17 cellular contexts compared by ENCODE assay signal in genomic region chr22:23020659-23021293, GRCh38.
"Had no signal": no experiment of that assay in that cellular context is flagged by ENCODE, and none has a peak within 500 bp of the region (broad histone marks: within the 10 kb centered on the region; RNA-seq: fewer than 3 reads in every experiment).

No MANE protein-coding gene starts in this region.

- H3K9me3 ChIP-seq: neutrophil, sigmoid colon, thyroid gland, upper lobe of left lung, uterus had no signal

- H3K4me3 ChIP-seq: dorsolateral prefrontal cortex, heart right ventricle, sigmoid colon, skin epidermis, thyroid gland, upper lobe of left lung, uterus had no signal

- H3K36me3 ChIP-seq: heart right ventricle, neutrophil, sigmoid colon, thyroid gland, upper lobe of left lung, uterus had no signal

- H3K27ac Mint-ChIP-seq: naive thymus-derived CD8-positive, alpha-beta T cell had no signal

- H3K27ac ChIP-seq: dorsolateral prefrontal cortex, heart right ventricle, neutrophil, sigmoid colon, skin epidermis, thyroid gland, upper lobe of left lung, uterus had no signal

- H3K27me3 ChIP-seq: dorsolateral prefrontal cortex, heart right ventricle, neutrophil, sigmoid colon, thyroid gland, upper lobe of left lung, uterus had no signal

- ATAC-seq: esophagus mucosa; heart right ventricle; naive thymus-derived CD8-positive, alpha-beta T cell had no signal

- H3K4me1 ChIP-seq: heart right ventricle, sigmoid colon, thyroid gland, upper lobe of left lung, uterus had no signal

- DNase-seq: dorsolateral prefrontal cortex; effector memory CD4-positive, alpha-beta T cell; heart right ventricle; hypothalamus; kidney glomerular epithelial cell; mesendoderm; naive thymus-derived CD8-positive, alpha-beta T cell; sigmoid colon; stimulated activated CD4-positive, alpha-beta T cell treated with anti-CD3 and anti-CD28 coated beads, Interleukin-2, amount 100 ng/mL, for 24 hours; stimulated activated CD4-positive, alpha-beta T cell treated with anti-CD3 and anti-CD28 coated beads, Interleukin-4, amount 100 ng/mL, for 4 hours; stimulated activated naive CD4-positive, alpha-beta T cell treated with Interleukin-2 at 50 U/mL for 16 hours; thyroid gland; upper lobe of left lung; uterus had no signal

- H3K4me3 Mint-ChIP-seq: naive thymus-derived CD8-positive, alpha-beta T cell had no signal
